Comparison of ENCODE assay signal across 12 cellular contexts in genomic region chr12:106195638-106196037, GRCh38. TPM values are rescaled to one million over a fixed set of nuclear protein-coding genes. Genes with fewer than 3 reads are reported as not detected.
A peak's percentile ranks its signal among the peaks of the same experiment; 100 is the strongest.
DNase-seq lines count a peak whose midpoint lies in the region; ATAC-seq and TF ChIP-seq lines count a peak whose summit lies in the region.
"Had no signal": no experiment of that assay in that cellular context is flagged by ENCODE, and none has a peak within 500 bp of the region (broad histone marks: within the 10 kb centered on the region; RNA-seq: fewer than 3 reads in every experiment).

No MANE protein-coding gene starts in this region.

- H3K27me3 ChIP-seq in body of pancreas: no peaks in the 10 kb centered on the region
- H3K27me3 ChIP-seq in hepatocyte: no peaks in the 10 kb centered on the region

- ATAC-seq in body of pancreas (peak; percentile 85), GM19324 (IDR thresholded peaks at IDR 0.05; ENCODE audit: low FRiP score, unreplicated experiment) (no peak), GM18909 (IDR thresholded peaks at IDR 0.05; ENCODE audit: poor library complexity, unreplicated experiment) (no peak)
- ATAC-seq: K562 had no signal

- no peaks in the 10 kb centered on the region for H4K20me1 ChIP-seq in hepatocyte (ENCODE audit: insufficient read depth, poor library complexity, severe bottlenecking)

- DNase-seq in EH (ENCODE audit: low read depth): peak; percentile 95
- DNase-seq in body of pancreas: peak; percentile 50 to 78 (median 61)
- DNase-seq in hepatocyte (ENCODE audit: low spot score): peak; percentile 9
- DNase-seq in posterior vena cava (ENCODE audit: low spot score): peak; percentile 90
- no peak for DNase-seq in NCI-H1092 treated with DMSO at 0.1 percent for 48 hours (lab: John Stamatoyannopoulos, UW)
- no peak for DNase-seq in NK-92 treated with Interleukin-12 subunit alpha and Interleukin-12 subunit beta, amount 100 ng/mL, for 24 hours (lab: John Stamatoyannopoulos, UW)
- DNase-seq: activated naive CD4-positive, alpha-beta T cell; Caco-2; retina had no signal

- H3K4me3 ChIP-seq in body of pancreas (no peak overlapping the region), hepatocyte (no peak overlapping the region)
- H3K4me3 ChIP-seq: K562 had no signal

- H2AFZ ChIP-seq in hepatocyte: no peak overlapping the region

- TF ChIP-seq CTCF in body of pancreas (IDR thresholded peaks at IDR 0.05): no peak
- no peak for TF ChIP-seq CTCF in hepatocyte (IDR thresholded peaks at IDR 0.05; ENCODE audit: poor library complexity)

- H3K4me1 ChIP-seq in body of pancreas: peaks cover 16% of the 10 kb centered on the region
- peaks cover 3% of the 10 kb centered on the region for H3K4me1 ChIP-seq in hepatocyte (ENCODE audit: insufficient read depth)
- H3K4me1 ChIP-seq: Caco-2 had no signal

- TF ChIP-seq POLR2A in body of pancreas (IDR thresholded peaks at IDR 0.05): no peak

- H3K36me3 ChIP-seq in body of pancreas (replicated peaks in 1 of 2; ENCODE audit: insufficient read depth in 1 of 2, low read depth in 2 of 2) (no peaks in the 10 kb centered on the region), hepatocyte (replicated peaks; ENCODE audit: insufficient read depth, low read depth) (no peaks in the 10 kb centered on the region)

- H3K79me2 ChIP-seq in hepatocyte: no peaks in the 10 kb centered on the region

- 8 to 27% methylated on average over 5 of the region's 5 CpGs for WGBS in body of pancreas, 2 donors
- 60% methylated on average over 5 of the region's 5 CpGs for WGBS in hepatocyte (ENCODE audit: low lambda C conversion rate, missing lambda C conversion rate)

- no peaks in the 10 kb centered on the region for H3K9me3 ChIP-seq in body of pancreas
- H3K9me3 ChIP-seq in hepatocyte (ENCODE audit: low read depth): no peaks in the 10 kb centered on the region
- H3K9me3 ChIP-seq: Caco-2 had no signal

- H3K27ac ChIP-seq in body of pancreas: peak overlapping the region in 1 of 4 donors; percentile 32
- no peak overlapping the region for H3K27ac ChIP-seq in hepatocyte

- no peaks in the 10 kb centered on the region for H3K9me2 ChIP-seq in hepatocyte (replicated peaks; ENCODE audit: insufficient read depth)

- intact Hi-C loops in body of pancreas (cut with DNase I) (no loop called here), posterior vena cava (cut with DNase I) (no loop called here)

- no peak overlapping the region for H3K4me2 ChIP-seq in hepatocyte

RNA-seq across cellular contexts. Expression of gene CKAP4, which starts 52.2 kb away (rescaled TPM):
- 10 to 100 TPM; 30.6 to 36.6 TPM for total RNA-seq in body of pancreas
- 140 and 151 TPM in 2 replicates for total RNA-seq in hepatocyte
- polyA plus RNA-seq in hepatocyte: 258 and 266 TPM in 2 replicates
- total RNA-seq in posterior vena cava: 10 to 100 TPM; 59.9 to 71.8 TPM

RNA-seq across cellular contexts. Expression of gene NUAK1, which starts 56.9 kb away (rescaled TPM):
- 1 to 10 TPM; 5.3 to 9.1 TPM for total RNA-seq in body of pancreas
- 5.3 and 13.0 TPM in 2 replicates for total RNA-seq in hepatocyte
- 2.5 and 3.5 TPM in 2 replicates for polyA plus RNA-seq in hepatocyte
- 10 to 100 TPM; 16.9 to 17.7 TPM for total RNA-seq in posterior vena cava
- polyA plus RNA-seq: K562 had no signal

Comparison
In these comparisons a context has a peak if more than half of its experiments do, and no peak if none do; other contexts are left out.
1. DNase-seq: peak in EH (single experiment), body of pancreas (4 of 4), hepatocyte (single experiment) and posterior vena cava (single experiment); none in NCI-H1092 treated with DMSO at 0.1 percent for 48 hours (single experiment) and NK-92 treated with Interleukin-12 subunit alpha and Interleukin-12 subunit beta, amount 100 ng/mL, for 24 hours (single experiment).